Comparison of ENCODE assay signal across 11 cellular contexts in the genomic region with DNA sequence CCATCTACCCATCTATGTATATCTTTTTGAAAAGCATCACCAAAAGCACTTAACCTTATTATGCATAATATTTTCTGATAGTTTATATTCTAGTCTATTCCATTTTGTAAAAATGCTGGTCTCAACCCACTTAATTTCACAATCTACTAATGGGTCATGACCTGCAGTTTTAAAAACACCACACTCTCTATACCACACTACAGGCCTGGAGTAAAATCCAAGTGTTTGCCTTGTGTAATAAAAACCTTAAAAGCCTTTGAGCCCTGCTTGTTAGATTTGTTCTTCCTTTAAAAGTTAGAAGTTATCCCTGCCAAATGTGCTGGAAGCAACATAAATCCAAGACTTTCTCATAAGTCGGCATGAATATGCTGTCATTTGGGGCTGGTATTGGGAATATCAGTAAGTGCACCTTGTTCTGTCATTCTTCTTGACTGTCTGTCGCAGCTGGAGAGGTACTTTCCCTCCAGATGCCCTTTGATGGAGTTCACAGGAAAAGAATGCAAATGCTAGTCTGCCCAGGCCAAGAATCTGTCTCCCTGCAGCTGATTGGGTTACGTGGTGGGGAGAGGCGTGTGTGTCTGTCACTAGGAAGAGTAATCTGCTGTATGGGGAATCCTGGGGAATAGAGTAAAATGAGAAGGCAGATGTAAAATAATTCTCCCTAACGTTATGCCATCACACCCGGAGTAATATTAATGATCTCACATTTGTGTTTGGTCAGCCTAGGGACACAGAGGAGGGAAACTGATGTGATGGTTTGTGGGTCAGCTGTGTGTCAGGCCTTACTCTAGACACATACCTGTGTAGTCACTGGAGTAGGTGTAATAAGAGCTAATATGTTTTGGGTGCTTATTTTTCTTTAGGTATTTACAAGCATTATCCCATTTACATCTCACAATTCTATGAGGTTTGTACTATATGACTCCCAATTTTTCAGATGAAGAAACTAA.
DNase-seq lines count a peak whose midpoint lies in the region; TF ChIP-seq lines count a peak whose summit lies in the region.
"Had no signal": no experiment of that assay in that cellular context is flagged by ENCODE, and none has a peak within 500 bp of the region (broad histone marks: within the 10 kb centered on the region; RNA-seq: fewer than 3 reads in every experiment).

No MANE protein-coding gene starts in this region.

- H3K4me1 Mint-ChIP-seq in HFFc6 (ENCODE audit: low read depth), result peaks cover 11% of the 10 kb centered on the region; the same call in 1 of the 2 replicates

- no peak overlapping the region for H3K4me3 ChIP-seq in uterus

- H3K36me3 ChIP-seq in uterus, result no peaks in the 10 kb centered on the region

- no peaks in the 10 kb centered on the region for H3K36me3 Mint-ChIP-seq in HFFc6 (ENCODE audit: low read depth)

- no peaks in the 10 kb centered on the region for H3K4me1 ChIP-seq in uterus

- H3K27me3 ChIP-seq in uterus, result no peaks in the 10 kb centered on the region

- H3K9me3 ChIP-seq in uterus, result no peaks in the 10 kb centered on the region

- intact Hi-C loops in uterus (cut with DNase I; ENCODE audit: low total_unique reads), result no loop called here

- no peak overlapping the region for H3K27ac Mint-ChIP-seq in HFFc6
- H3K27ac Mint-ChIP-seq: activated T-helper 2 cell treated with anti-CD3 and anti-CD28 coated beads, Interferon-gamma antibody, Interleukin-2, Interleukin-4, amounts not matched to agents 10 μg/mL and 5 μg/mL and 100 μg/mL, durations not matched to agents 14 hours and 24 hours and 36 hours had no signal

- TF ChIP-seq POLR2A in uterus (IDR thresholded peaks at IDR 0.05), result no peak

- H3K27ac ChIP-seq in uterus, result peak overlapping the region; percentile 54 to 55

- TF ChIP-seq CTCF in HFFc6 (IDR thresholded peaks at IDR 0.05) (no peak), uterus (IDR thresholded peaks at IDR 0.05) (no peak)

- H3K9me3 Mint-ChIP-seq in HFFc6, result no peaks in the 10 kb centered on the region
- H3K9me3 Mint-ChIP-seq: activated T-helper 2 cell treated with anti-CD3 and anti-CD28 coated beads, Interferon-gamma antibody, Interleukin-2, Interleukin-4, amounts not matched to agents 10 μg/mL and 5 μg/mL and 100 μg/mL, durations not matched to agents 14 hours and 24 hours and 36 hours had no signal

- peaks cover 3% of the 10 kb centered on the region for H3K27me3 Mint-ChIP-seq in HFFc6 (ENCODE audit: insufficient read depth)

- DNase-seq in HFFc6 (peak; percentile 4), dermis blood vessel endothelial cell (peak; percentile 20), left kidney (ENCODE audit: low read depth, low spot score) (peak; percentile 76), uterus (no peak), NCI-H524 treated with DMSO at 0.1 percent for 48 hours (lab: John Stamatoyannopoulos, UW) (no peak), NCI-H1048 (lab: John Stamatoyannopoulos, UW) (no peak)
- no peak for DNase-seq in activated naive CD4-positive, alpha-beta T cell treated with Interleukin-2 at 50 U/mL for 16 hours
- DNase-seq: glutamatergic neuron; stimulated activated naive CD4-positive, alpha-beta T cell; T-helper 9 cell had no signal

- no peak overlapping the region for H3K4me3 Mint-ChIP-seq in HFFc6

Comparison
In these comparisons a context has a peak if more than half of its experiments do, and no peak if none do; other contexts are left out.
1. DNase-seq: peak in HFFc6 (single experiment), dermis blood vessel endothelial cell (single experiment) and left kidney (single experiment); none in uterus (0 of 2), NCI-H524 treated with DMSO at 0.1 percent for 48 hours (single experiment), activated naive CD4-positive, alpha-beta T cell treated with Interleukin-2 at 50 U/mL for 16 hours (single experiment) and NCI-H1048 (single experiment).